7 cellular contexts compared by ENCODE assay signal in genomic region chr6:103879800-103880199, GRCh38.
"Had no signal": no experiment of that assay in that cellular context is flagged by ENCODE, and none has a peak within 500 bp of the region (broad histone marks: within the 10 kb centered on the region; RNA-seq: fewer than 3 reads in every experiment).

No MANE protein-coding gene starts in this region.

- DNase-seq: IMR-90, KBM-7, KG1 had no signal

- H3K27ac Mint-ChIP-seq: IgD-negative memory B cell had no signal

- H3K27ac ChIP-seq: HL-60, KMS-11 had no signal

- H3K4me1 Mint-ChIP-seq: IgD-negative memory B cell had no signal

- H3K9ac ChIP-seq: KMS-11 had no signal

- H3K27me3 Mint-ChIP-seq: IgD-negative memory B cell had no signal

- H3K4me3 Mint-ChIP-seq: IgD-negative memory B cell had no signal

- FAIRE-seq: HTR-8/SVneo had no signal

- H3K36me3 Mint-ChIP-seq: IgD-negative memory B cell had no signal

- H3K4me2 ChIP-seq: KMS-11 had no signal
